In genomic region chr7:11507929-11508328, GRCh38 we compare ENCODE assay signal across 15 cellular contexts.
DNase-seq lines count a peak whose midpoint lies in the region; ATAC-seq and TF ChIP-seq lines count a peak whose summit lies in the region.
"Had no signal": no experiment of that assay in that cellular context is flagged by ENCODE, and none has a peak within 500 bp of the region (broad histone marks: within the 10 kb centered on the region; RNA-seq: fewer than 3 reads in every experiment).

No MANE protein-coding gene starts in this region.

- H2BK15ac ChIP-seq in H9 (ENCODE audit: low read depth, low read length) = no peak overlapping the region

- no peak overlapping the region for H3K4me2 ChIP-seq in H9 (ENCODE audit: insufficient read depth, insufficient read length, low read length)

- H3K4me3 Mint-ChIP-seq in H9 = peak overlapping the region in 1 of 2 experiments; percentile 30; a peak in 3 of 5 replicates
- H3K4me3 Mint-ChIP-seq in WTC11 = no peak overlapping the region; the same call in 1 of the 2 replicates
- H3K4me3 Mint-ChIP-seq: CD4-positive, alpha-beta memory T cell had no signal

- H2AK5ac ChIP-seq in H9 (ENCODE audit: insufficient read length, low read length) = no peak overlapping the region

- H3K9me3 Mint-ChIP-seq in H9 (peaks cover 16 to 29% of the 10 kb centered on the region in 2 experiments), WTC11 (peaks cover 30% of the 10 kb centered on the region)

- H3K27ac Mint-ChIP-seq in H9 (peak overlapping the region in 2 of 3 experiments; percentile 25 to 73; a peak in 3 of 7 replicates), WTC11 (no peak overlapping the region)

- H3K56ac ChIP-seq in H9 (ENCODE audit: insufficient read length, low read depth, low read length) = no peak overlapping the region

- H4K20me1 ChIP-seq in H9 (ENCODE audit: control insufficient read depth, insufficient read depth, insufficient read length) = no peaks in the 10 kb centered on the region

- H2BK120ac ChIP-seq in H9 (ENCODE audit: low read depth, low read length, poor library complexity, severe bottlenecking) = no peak overlapping the region

- no peaks in the 10 kb centered on the region for H3K36me3 ChIP-seq in iPS-18a (ENCODE audit: control insufficient read depth, low read depth, low read length)
- H3K36me3 ChIP-seq in body of pancreas (replicated peaks in 1 of 2; ENCODE audit: insufficient read depth in 1 of 2, low read depth in 2 of 2) = no peaks in the 10 kb centered on the region
- H3K36me3 ChIP-seq in ovary = no peaks in the 10 kb centered on the region

- H3K27me3 ChIP-seq in H9 (ENCODE audit: insufficient read depth, low read length) (no peaks in the 10 kb centered on the region), iPS-18a (ENCODE audit: control insufficient read depth, insufficient read depth, low read length) (no peaks in the 10 kb centered on the region), body of pancreas (no peaks in the 10 kb centered on the region), ovary (no peaks in the 10 kb centered on the region)

- no peak overlapping the region for H3K23ac ChIP-seq in H9 (ENCODE audit: insufficient read length, low read depth, low read length)

- no peaks in the 10 kb centered on the region for H3K79me1 ChIP-seq in H9 (ENCODE audit: insufficient read depth, low read depth, low read length, poor library complexity, severe bottlenecking)

- no peaks in the 10 kb centered on the region for H3K79me2 ChIP-seq in H9 (ENCODE audit: insufficient read depth, low read length)

- intact Hi-C loops in body of pancreas (cut with DNase I) = no loop called here
- intact Hi-C loops in ovary (cut with DNase I) = no loop called here

- H3K27me3 Mint-ChIP-seq in H9 (ENCODE audit: low read depth) = peaks cover 3% of the 10 kb centered on the region; the same call in 1 of the 2 replicates
- H3K27me3 Mint-ChIP-seq in WTC11 (ENCODE audit: low read depth) = no peaks in the 10 kb centered on the region; the same call in 1 of the 2 replicates
- H3K27me3 Mint-ChIP-seq: CD4-positive, alpha-beta memory T cell had no signal

- H2AFZ ChIP-seq in H9 (ENCODE audit: low read length) = no peak overlapping the region

- TF ChIP-seq EP300 in ovary (IDR thresholded peaks at IDR 0.05) = no peak

- H4K5ac ChIP-seq in H9 (ENCODE audit: insufficient read length, low read depth, low read length) = no peak overlapping the region

- H3K14ac ChIP-seq in H9 (ENCODE audit: insufficient read depth, low read length) = no peak overlapping the region

- no peak overlapping the region for H3T11ph ChIP-seq in H9 (ENCODE audit: low read length)

- H3K4me1 Mint-ChIP-seq in H9 = peaks cover 29 to 31% of the 10 kb centered on the region in 2 experiments
- H3K4me1 Mint-ChIP-seq in WTC11 = peaks cover 38% of the 10 kb centered on the region
- H3K4me1 Mint-ChIP-seq: CD4-positive, alpha-beta memory T cell had no signal

- CTCF ChIA-PET in WTC11 (lab: Charles Lee) = no interaction called here

- TF ChIP-seq POLR2A in body of pancreas (IDR thresholded peaks at IDR 0.05) (no peak), ovary (IDR thresholded peaks at IDR 0.05) (no peak)

- H3K9ac ChIP-seq in H9 (ENCODE audit: extremely low read depth, insufficient read length, low read length) (no peak overlapping the region), iPS-18a (ENCODE audit: low read length) (no peak overlapping the region)

- no peak overlapping the region for H2BK12ac ChIP-seq in H9 (ENCODE audit: insufficient read length, low read depth, low read length)

- ATAC-seq in WTC11 (peak; percentile 51), GM21381 (IDR thresholded peaks at IDR 0.05; ENCODE audit: unreplicated experiment) (no peak), HG03442 (IDR thresholded peaks at IDR 0.05; ENCODE audit: unreplicated experiment) (no peak), body of pancreas (no peak)

- no peak overlapping the region for H3K18ac ChIP-seq in H9 (ENCODE audit: insufficient read length, low read depth, low read length)

- DNase-seq in H9 (no peak), WTC11 (ENCODE audit: low spot score) (no peak), body of pancreas (no peak), ovary (no peak)
- DNase-seq: C1 segment of cervical spinal cord; Calu3; CD4-positive, alpha-beta memory T cell; COR-L47; DMS53; DMS79 treated with DMSO at 0.1 percent for 48 hours; GF-D8; HCEC 1CT had no signal

- TF ChIP-seq CTCF in H9 (conservative IDR thresholded peaks at IDR 0.05) (no peak), WTC11 (IDR thresholded peaks at IDR 0.05) (no peak), body of pancreas (IDR thresholded peaks at IDR 0.05) (no peak), ovary (IDR thresholded peaks at IDR 0.05) (no peak)

- POLR2A ChIA-PET in WTC11 (lab: Charles Lee) = no interaction called here

- H2BK5ac ChIP-seq in H9 (ENCODE audit: insufficient read length, low read length) = no peak overlapping the region

- no peak overlapping the region for H4K91ac ChIP-seq in H9 (ENCODE audit: insufficient read length, low read depth, low read length)

- no peak overlapping the region for H3K27ac ChIP-seq in H9 (ENCODE audit: insufficient read length, low read depth, low read length)
- H3K27ac ChIP-seq in iPS-18a (ENCODE audit: low read length) = no peak overlapping the region
- no peak overlapping the region for H3K27ac ChIP-seq in body of pancreas
- H3K27ac ChIP-seq in ovary = no peak overlapping the region

- no peak overlapping the region for H3K4ac ChIP-seq in H9 (ENCODE audit: low read depth, low read length)

- H3K9me3 ChIP-seq in H9 (ENCODE audit: control insufficient read depth, low read depth, low read length) (no peaks in the 10 kb centered on the region), iPS-18a (ENCODE audit: control insufficient read depth, low read depth, low read length) (peaks cover 5% of the 10 kb centered on the region), body of pancreas (no peaks in the 10 kb centered on the region), ovary (no peaks in the 10 kb centered on the region)

- H3K4me1 ChIP-seq in H9 (ENCODE audit: insufficient read depth, low read length) (peaks cover 4% of the 10 kb centered on the region; the same call in 1 of the 2 replicates), iPS-18a (ENCODE audit: control insufficient read depth, low read depth, low read length) (peaks cover 21% of the 10 kb centered on the region), body of pancreas (no peaks in the 10 kb centered on the region), ovary (ENCODE audit: insufficient read depth) (no peaks in the 10 kb centered on the region)

- no CpG with 5 or more reads among the region's 1 CpG for WGBS in H9 (ENCODE audit: extremely low coverage, insufficient read length, low lambda C conversion rate)
- WGBS in body of pancreas, 2 donors = 69 to 84% methylated on average over 1 of the region's 1 CpG
- WGBS in ovary, 3 donors = 81 to 91% (median 85%) methylated on average over 1 of the region's 1 CpG

- H3K36me3 Mint-ChIP-seq in H9 (ENCODE audit: insufficient read depth in 1 of 3, low read depth in 3 of 3) (peaks cover 6 to 28% (median 21%) of the 10 kb centered on the region in 3 experiments), WTC11 (peaks cover 27% of the 10 kb centered on the region)
- H3K36me3 Mint-ChIP-seq: CD4-positive, alpha-beta memory T cell had no signal

- H2BK20ac ChIP-seq in H9 (ENCODE audit: low read depth, low read length, poor library complexity, severe bottlenecking) = no peak overlapping the region

- H4K8ac ChIP-seq in H9 (replicated peaks; ENCODE audit: insufficient read length, low read depth, low read length) = no peak overlapping the region

- H3K4me3 ChIP-seq in iPS-18a (ENCODE audit: low read length) (peak overlapping the region; percentile 7), body of pancreas (no peak overlapping the region), ovary (no peak overlapping the region)

- no peaks in the 10 kb centered on the region for H3K23me2 ChIP-seq in H9 (ENCODE audit: insufficient read length, low read depth, low read length, poor library complexity, severe bottlenecking)

TF ChIP-seq in WTC11, 78 proteins besides CTCF, POLR2A, EP300 and RAD21:
- TF ChIP-seq PRRX2 (CRISPR knock-in tag; IDR thresholded peaks at IDR 0.05) (no peak), ZNF423 (CRISPR knock-in tag; IDR thresholded peaks at IDR 0.05) (peak; percentile 43; the same call in 1 of the 2 replicates)
TF ChIP-seq in WTC11: peak in this region for 1.
